9 cellular contexts compared by ENCODE assay signal in genomic region chr4:2290974-2291704, GRCh38. TPM values are rescaled to one million over a fixed set of nuclear protein-coding genes. Genes with fewer than 3 reads are reported as not detected.
A peak's percentile ranks its signal among the peaks of the same experiment; 100 is the strongest.
DNase-seq lines count a peak whose midpoint lies in the region; ATAC-seq and TF ChIP-seq lines count a peak whose summit lies in the region.
"Had no signal": no experiment of that assay in that cellular context is flagged by ENCODE, and none has a peak within 500 bp of the region (broad histone marks: within the 10 kb centered on the region; RNA-seq: fewer than 3 reads in every experiment).

No MANE protein-coding gene starts in this region.

- ATAC-seq in right cardiac atrium (no peak), HG03175 (IDR thresholded peaks at IDR 0.05; ENCODE audit: unreplicated experiment) (no peak)

- H3K4me3 ChIP-seq in right cardiac atrium (ENCODE audit: low read length), result no peak overlapping the region
- no peak overlapping the region for H3K4me3 ChIP-seq in left ventricle myocardium inferior
- H3K4me3 ChIP-seq in vagina, result no peak overlapping the region
- H3K4me3 ChIP-seq: tibial artery had no signal

- DNase-seq in right cardiac atrium, result peak in 2 of 3 donors; percentile 52 to 53
- no peak for DNase-seq in left ventricle myocardium inferior
- DNase-seq in activated effector memory CD4-positive, alpha-beta T cell treated with Interleukin-2 at 50 U/mL for 16 hours, result peak; percentile 75
- DNase-seq in posterior cingulate gyrus, result peak in 8 of 10 donors; percentile 10 to 92 (median 60)
- DNase-seq in vagina (ENCODE audit: extremely low spot score in 2 of 2), result no peak
- no peak for DNase-seq in NCI-H1048 (lab: John Stamatoyannopoulos, UW)
- DNase-seq in SHP77 (lab: John Stamatoyannopoulos, UW), result no peak

- TF ChIP-seq POLR2A in vagina (IDR thresholded peaks at IDR 0.05), result no peak

- intact Hi-C loops in right cardiac atrium (cut with DNase I) (no loop called here), left ventricle myocardium inferior (cut with micrococcal nuclease) (no loop called here), posterior cingulate gyrus (cut with DNase I) (no loop called here), vagina (cut with DNase I) (no loop called here)

- TF ChIP-seq CTCF in left ventricle myocardium inferior (IDR thresholded peaks at IDR 0.05; ENCODE audit: borderline replicate concordance), result no peak
- no peak for TF ChIP-seq CTCF in vagina (IDR thresholded peaks at IDR 0.05)

- H3K36me3 ChIP-seq in left ventricle myocardium inferior (no peaks in the 10 kb centered on the region), vagina (no peaks in the 10 kb centered on the region)
- H3K36me3 ChIP-seq: tibial artery had no signal

- no peak overlapping the region for H3K27ac ChIP-seq in right cardiac atrium (ENCODE audit: low read length)
- no peak overlapping the region for H3K27ac ChIP-seq in left ventricle myocardium inferior (replicated peaks)
- H3K27ac ChIP-seq in vagina, result peak overlapping the region; percentile 32
- H3K27ac ChIP-seq: tibial artery had no signal

- H3K27me3 ChIP-seq in right cardiac atrium (ENCODE audit: control insufficient read depth, insufficient read depth), result no peaks in the 10 kb centered on the region
- H3K27me3 ChIP-seq in left ventricle myocardium inferior (ENCODE audit: low read depth), result no peaks in the 10 kb centered on the region
- H3K27me3 ChIP-seq in vagina, result no peaks in the 10 kb centered on the region
- H3K27me3 ChIP-seq: tibial artery had no signal

- no peaks in the 10 kb centered on the region for H3K4me1 ChIP-seq in right cardiac atrium (ENCODE audit: control insufficient read depth, insufficient read depth, low read length)
- H3K4me1 ChIP-seq in left ventricle myocardium inferior, result peaks cover 6% of the 10 kb centered on the region
- peaks cover 12% of the 10 kb centered on the region for H3K4me1 ChIP-seq in vagina
- H3K4me1 ChIP-seq: tibial artery had no signal

- H3K9me3 ChIP-seq in right cardiac atrium (ENCODE audit: control insufficient read depth, low read length) (no peaks in the 10 kb centered on the region), left ventricle myocardium inferior (replicated peaks) (no peaks in the 10 kb centered on the region), vagina (no peaks in the 10 kb centered on the region)
- H3K9me3 ChIP-seq: tibial artery had no signal

- 70% methylated on average over 24 of the region's 24 CpGs for WGBS in right cardiac atrium

RNA-seq across cellular contexts. Expression of gene MXD4, which starts 29.2 kb away (rescaled TPM):
- 10 to 100 TPM; 27.2 to 35.8 (median 31.6) TPM for total RNA-seq in right cardiac atrium
- polyA plus RNA-seq in right cardiac atrium, result 43.1 TPM
- total RNA-seq in left ventricle myocardium inferior, result 40.4 TPM
- 27.5 TPM for total RNA-seq in vagina

RNA-seq across cellular contexts. Expression of gene HAUS3, which starts 49.2 kb away (rescaled TPM):
- total RNA-seq in right cardiac atrium (1 to 10 TPM; 6.1 to 8.9 (median 7.4) TPM), left ventricle myocardium inferior (6.4 TPM), vagina (9.6 TPM)
- polyA plus RNA-seq in right cardiac atrium, result 4.3 TPM

RNA-seq across cellular contexts. Expression of gene POLN, which starts 49.2 kb away (rescaled TPM):
- total RNA-seq in right cardiac atrium (1 to 10 TPM; 3.5 to 5.9 (median 4.6) TPM), left ventricle myocardium inferior (2.2 TPM), vagina (3.9 TPM)
- 1.5 TPM for polyA plus RNA-seq in right cardiac atrium

Comparison
In these comparisons a context has a peak if more than half of its experiments do, and no peak if none do; other contexts are left out.
1. DNase-seq: peak in right cardiac atrium (2 of 3), activated effector memory CD4-positive, alpha-beta T cell treated with Interleukin-2 at 50 U/mL for 16 hours (single experiment) and posterior cingulate gyrus (8 of 10); none in left ventricle myocardium inferior (single experiment), vagina (0 of 2), NCI-H1048 (single experiment) and SHP77 (0 of 2).